Comparison of ENCODE assay signal across 1 cellular context in the genomic region with DNA sequence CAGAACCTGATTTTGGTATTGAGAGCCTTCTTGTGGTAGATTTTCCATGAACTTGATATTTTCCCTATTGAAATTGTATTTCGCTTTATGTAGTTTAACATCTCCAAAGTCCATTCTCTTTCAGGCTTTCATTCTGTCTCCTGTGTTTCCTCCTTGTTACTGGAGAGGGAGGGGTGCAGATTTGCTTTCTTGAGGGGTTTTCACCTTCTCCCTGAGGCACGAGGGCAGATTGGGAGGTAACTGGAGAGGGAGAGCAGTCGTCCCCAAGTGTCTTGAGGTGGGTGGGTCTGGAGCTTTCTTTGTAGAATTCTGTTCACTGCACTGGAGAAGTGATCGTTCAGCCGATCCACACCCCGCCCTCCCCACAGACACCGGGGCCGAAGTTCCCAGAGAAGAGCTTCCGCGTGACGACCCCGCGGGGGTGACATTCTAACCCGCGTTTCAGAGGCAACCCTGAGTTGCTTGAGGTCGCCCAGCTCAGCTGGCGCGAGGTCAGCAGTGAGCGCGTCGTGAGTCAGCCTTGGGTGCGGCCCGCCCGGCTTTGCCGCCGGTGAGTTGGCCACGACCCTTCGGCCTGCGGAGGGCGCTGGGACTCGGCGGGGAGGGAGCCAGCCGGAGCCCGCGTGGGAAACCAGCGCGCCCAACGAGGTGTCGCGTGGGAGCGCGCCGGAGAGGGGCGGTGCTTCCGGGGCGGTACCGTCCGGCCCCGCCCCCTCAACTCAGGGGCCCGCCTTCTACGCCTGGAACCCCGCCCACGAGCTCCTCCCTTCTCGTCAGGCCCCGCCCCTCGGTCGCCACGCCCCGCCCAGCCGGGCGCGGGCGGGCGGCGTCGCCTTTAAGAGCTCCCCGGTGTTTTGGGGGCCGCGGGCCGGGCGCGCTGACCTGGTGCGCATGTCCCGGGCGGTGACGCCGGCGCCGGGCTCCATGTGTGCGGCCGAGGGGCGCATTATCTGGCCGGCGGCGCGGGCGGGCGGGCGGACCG.
A peak's percentile ranks its signal among the peaks of the same experiment; 100 is the strongest.
TF ChIP-seq lines count a peak whose summit lies in the region.

A gene with protein sequence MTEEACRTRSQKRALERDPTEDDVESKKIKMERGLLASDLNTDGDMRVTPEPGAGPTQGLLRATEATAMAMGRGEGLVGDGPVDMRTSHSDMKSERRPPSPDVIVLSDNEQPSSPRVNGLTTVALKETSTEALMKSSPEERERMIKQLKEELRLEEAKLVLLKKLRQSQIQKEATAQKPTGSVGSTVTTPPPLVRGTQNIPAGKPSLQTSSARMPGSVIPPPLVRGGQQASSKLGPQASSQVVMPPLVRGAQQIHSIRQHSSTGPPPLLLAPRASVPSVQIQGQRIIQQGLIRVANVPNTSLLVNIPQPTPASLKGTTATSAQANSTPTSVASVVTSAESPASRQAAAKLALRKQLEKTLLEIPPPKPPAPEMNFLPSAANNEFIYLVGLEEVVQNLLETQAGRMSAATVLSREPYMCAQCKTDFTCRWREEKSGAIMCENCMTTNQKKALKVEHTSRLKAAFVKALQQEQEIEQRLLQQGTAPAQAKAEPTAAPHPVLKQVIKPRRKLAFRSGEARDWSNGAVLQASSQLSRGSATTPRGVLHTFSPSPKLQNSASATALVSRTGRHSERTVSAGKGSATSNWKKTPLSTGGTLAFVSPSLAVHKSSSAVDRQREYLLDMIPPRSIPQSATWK (plus strand): TSS at position 797 of the 982 bp plus-strand sequence. CDS start 59,671 bp downstream, outside the sequence.

TF ChIP-seq in HEK293T, 16 proteins besides CTCF, POLR2A, EP300 and RAD21 (continued from another document):
- TF ChIP-seq TARDBP (IDR thresholded peaks at IDR 0.05) (no peak), FOXM1 (IDR thresholded peaks at IDR 0.05; ENCODE audit: borderline replicate concordance) (0 out of 2 replicates have a peak, but pooled peaks have one; percentile 37), NFRKB (IDR thresholded peaks at IDR 0.05) (no peak), ZNF384 (IDR thresholded peaks at IDR 0.05) (no peak), SP1 (IDR thresholded peaks at IDR 0.05) (no peak), L3MBTL2 (conservative IDR thresholded peaks at IDR 0.05) (peak; percentile 94), ARNT (IDR thresholded peaks at IDR 0.05) (no peak), HDGF (IDR thresholded peaks at IDR 0.05; ENCODE audit: borderline replicate concordance) (no peak), FOXA1 (IDR thresholded peaks at IDR 0.05) (no peak)
